25 cellular contexts compared by ENCODE assay signal in the genomic region with DNA sequence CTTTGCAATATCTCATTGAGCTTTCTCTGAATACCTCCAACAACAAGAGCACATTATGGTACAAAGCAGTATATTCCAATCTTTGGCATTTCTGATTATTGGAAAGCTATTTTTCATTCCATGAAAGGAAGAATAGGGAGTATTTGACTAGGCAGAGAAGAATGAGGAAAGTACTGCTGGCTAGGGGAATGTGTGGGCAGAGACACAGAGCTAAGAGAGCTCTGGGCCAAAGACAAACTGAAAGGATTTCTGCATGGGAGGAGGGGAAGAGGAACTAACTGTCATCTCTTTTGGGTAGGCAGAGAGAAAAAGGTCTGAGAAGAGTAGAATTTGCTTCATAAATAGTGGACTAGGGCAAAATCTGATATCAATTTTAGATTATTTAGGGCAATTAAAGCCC.
DNase-seq lines count a peak whose midpoint lies in the region; ATAC-seq, FAIRE-seq and TF ChIP-seq lines count a peak whose summit lies in the region.
"Had no signal": no experiment of that assay in that cellular context is flagged by ENCODE, and none has a peak within 500 bp of the region (broad histone marks: within the 10 kb centered on the region; RNA-seq: fewer than 3 reads in every experiment).

No MANE protein-coding gene starts in this region.

- no peak overlapping the region for H3K4me2 ChIP-seq in osteoblast (ENCODE audit: insufficient read depth, low read length)
- H3K4me2 ChIP-seq: A549 had no signal

- H3K4me3 ChIP-seq in heart right ventricle (no peak overlapping the region), right atrium auricular region (no peak overlapping the region), choroid plexus epithelial cell (ENCODE audit: low read depth, low read length) (no peak overlapping the region), left lung (no peak overlapping the region), aorta (ENCODE audit: low read length in 2 of 2) (no peak overlapping the region), osteoblast (ENCODE audit: insufficient read depth, low read length) (no peak overlapping the region), small intestine (ENCODE audit: low read depth in 1 of 2, low read length in 2 of 2) (no peak overlapping the region)
- H3K4me3 ChIP-seq: A549, esophagus muscularis mucosa, HAP-1, uterus had no signal

- H3K27me3 ChIP-seq in heart right ventricle (no peaks in the 10 kb centered on the region), right atrium auricular region (no peaks in the 10 kb centered on the region), left lung (no peaks in the 10 kb centered on the region), aorta (ENCODE audit: control insufficient read depth in 1 of 2, insufficient read depth in 2 of 2, low read length in 1 of 2) (no peaks in the 10 kb centered on the region), osteoblast (ENCODE audit: insufficient read depth, low read length) (no peaks in the 10 kb centered on the region), small intestine (ENCODE audit: control insufficient read depth in 2 of 2, insufficient read depth in 2 of 2, low read length in 2 of 2) (no peaks in the 10 kb centered on the region)
- H3K27me3 ChIP-seq: esophagus muscularis mucosa, uterus had no signal

- H3K4me1 ChIP-seq in heart right ventricle (peaks cover 0 to 46% (median 25%) of the 10 kb centered on the region in 9 donors), right atrium auricular region (peaks cover 3 to 23% of the 10 kb centered on the region in 2 donors), left lung (no peaks in the 10 kb centered on the region), aorta (ENCODE audit: control insufficient read depth in 1 of 2, insufficient read depth in 2 of 2, low read length in 2 of 2) (no peaks in the 10 kb centered on the region), osteoblast (ENCODE audit: insufficient read depth, low read length) (no peaks in the 10 kb centered on the region), small intestine (ENCODE audit: control insufficient read depth in 2 of 2, insufficient read depth in 1 of 2, low read depth in 1 of 2, low read length in 1 of 2) (no peaks in the 10 kb centered on the region)
- H3K4me1 ChIP-seq: A549, HAP-1, uterus had no signal

- H2AFZ ChIP-seq in osteoblast (ENCODE audit: low read length): no peak overlapping the region

- H3K9me3 Mint-ChIP-seq in activated CD4-positive, alpha-beta T cell treated with anti-CD3 and anti-CD28 coated beads, Interleukin-2, amount 10 ng/mL, durations not matched to agents 7 days and 5 days: no peaks in the 10 kb centered on the region
- H3K9me3 Mint-ChIP-seq: activated naive CD4-positive, alpha-beta T cell treated with anti-CD3 and anti-CD28 coated beads, Interleukin-2, amount 50 U/mL, for 24 hours; CD8-positive, alpha-beta T cell had no signal

- H3K27ac ChIP-seq in heart right ventricle (peak overlapping the region in 7 of 10 donors; percentile 4 to 71 (median 46)), right atrium auricular region (no peak overlapping the region), left lung (no peak overlapping the region), aorta (ENCODE audit: low read depth in 1 of 2, low read length in 2 of 2) (no peak overlapping the region), osteoblast (ENCODE audit: low read depth, low read length) (no peak overlapping the region), small intestine (ENCODE audit: low read depth in 1 of 2, low read length in 1 of 2) (no peak overlapping the region)
- H3K27ac ChIP-seq: A549, esophagus muscularis mucosa, VCaP had no signal

- no peaks in the 10 kb centered on the region for H4K20me1 ChIP-seq in osteoblast (ENCODE audit: insufficient read depth, low read length)

- H3K36me3 ChIP-seq in heart right ventricle (no peaks in the 10 kb centered on the region), right atrium auricular region (no peaks in the 10 kb centered on the region), left lung (no peaks in the 10 kb centered on the region), aorta (ENCODE audit: control insufficient read depth in 1 of 2, insufficient read depth in 2 of 2, low read length in 1 of 2) (no peaks in the 10 kb centered on the region), osteoblast (ENCODE audit: insufficient read depth, low read length) (no peaks in the 10 kb centered on the region), small intestine (ENCODE audit: control insufficient read depth in 2 of 2, insufficient read depth in 2 of 2, low read length in 2 of 2) (no peaks in the 10 kb centered on the region)
- H3K36me3 ChIP-seq: esophagus muscularis mucosa, HAP-1, uterus had no signal

- CTCF ChIA-PET in activated CD4-positive, alpha-beta T cell treated with anti-CD3 and anti-CD28 coated beads, Interleukin-2, amount 10 ng/mL, durations not matched to agents 7 days and 5 days (lab: Charles Lee): no interaction called here

- POLR2A ChIA-PET in activated CD4-positive, alpha-beta T cell treated with anti-CD3 and anti-CD28 coated beads, Interleukin-2, amount 10 ng/mL, durations not matched to agents 7 days and 5 days (lab: Charles Lee): no interaction called here

- ATAC-seq in heart right ventricle (peak in 5 of 8 donors; percentile 38 to 79 (median 52)), left lung (peak; percentile 56), aorta (ENCODE audit: low FRiP score) (peak; percentile 66)
- ATAC-seq: A549; activated CD8-positive, alpha-beta T cell treated with anti-CD3 and anti-CD28 coated beads, Interleukin-2, amount 10 ng/mL, durations not matched to agents 7 days and 5 days; CD8-positive, alpha-beta T cell had no signal

- H3K4me1 Mint-ChIP-seq in activated CD4-positive, alpha-beta T cell treated with anti-CD3 and anti-CD28 coated beads, Interleukin-2, amount 10 ng/mL, durations not matched to agents 7 days and 5 days: no peaks in the 10 kb centered on the region
- H3K4me1 Mint-ChIP-seq: activated naive CD4-positive, alpha-beta T cell treated with anti-CD3 and anti-CD28 coated beads, Interleukin-2, amount 50 U/mL, for 24 hours; naive B cell had no signal

- H3K27ac Mint-ChIP-seq in activated CD4-positive, alpha-beta T cell treated with anti-CD3 and anti-CD28 coated beads, Interleukin-2, amount 10 ng/mL, durations not matched to agents 7 days and 5 days: no peak overlapping the region
- H3K27ac Mint-ChIP-seq: activated CD8-positive, alpha-beta T cell treated with anti-CD3 and anti-CD28 coated beads, Interleukin-2, amount 10 ng/mL, durations not matched to agents 7 days and 5 days; activated naive CD4-positive, alpha-beta T cell treated with anti-CD3 and anti-CD28 coated beads, Interleukin-2, amount 50 U/mL, for 24 hours; CD8-positive, alpha-beta T cell; naive B cell; stimulated activated naive CD8-positive, alpha-beta T cell treated with anti-CD3 and anti-CD28 coated beads, Interleukin-15, Interleukin-2, amounts not matched to agents 100 ng/mL and 50 ng/mL, for 24 hours had no signal

- DNase-seq in heart right ventricle: no peak
- DNase-seq in right atrium auricular region (ENCODE audit: low spot score): no peak
- peak; percentile 2 for DNase-seq in choroid plexus epithelial cell (ENCODE audit: low read depth)
- DNase-seq in left lung: no peak
- DNase-seq in aorta: no peak
- no peak for DNase-seq in activated CD4-positive, alpha-beta T cell treated with anti-CD3 and anti-CD28 coated beads, Interleukin-2, amount 10 ng/mL, durations not matched to agents 7 days and 5 days
- no peak for DNase-seq in osteoblast (ENCODE audit: insufficient read length, low spot score, missing footprints)
- DNase-seq in small intestine: no peak
- DNase-seq: activated CD8-positive, alpha-beta T cell treated with anti-CD3 and anti-CD28 coated beads, Interleukin-2, amount 10 ng/mL, durations not matched to agents 7 days and 5 days; activated T-cell treated with anti-CD3 and anti-CD28 coated beads, Interleukin-2, amount 50 U/mL, for 48 hours; CD8-positive, alpha-beta T cell; DND-41; naive B cell; NCI-H146; NCI-H2227 treated with DMSO at 0.1 percent for 48 hours; stimulated activated CD4-positive, alpha-beta T cell treated with anti-CD3 and anti-CD28 coated beads, Interleukin-15, amount 100 ng/mL, for 24 hours; uterus had no signal

- intact Hi-C loops in heart right ventricle (cut with DNase I) (loop anchor here in 1 of 10 donors (2.0 to 5.0 kb wide), 2 partner anchors 20 to 147 kb away; no protein-coding TSS in a partner anchor), left lung (cut with DNase I) (no loop called here), aorta (cut with DNase I) (no loop called here)

- no peak for TF ChIP-seq CTCF in heart right ventricle (IDR thresholded peaks at IDR 0.05)
- no peak for TF ChIP-seq CTCF in right atrium auricular region (IDR thresholded peaks at IDR 0.05)
- TF ChIP-seq CTCF in choroid plexus epithelial cell (conservative IDR thresholded peaks at IDR 0.05; ENCODE audit: low read depth, low read length): no peak
- no peak for TF ChIP-seq CTCF in left lung (IDR thresholded peaks at IDR 0.05)
- no peak for TF ChIP-seq CTCF in osteoblast (IDR thresholded peaks at IDR 0.05; ENCODE audit: extremely low read depth, low read depth, low read length)

- no peak for FAIRE-seq in small intestine (lab: Jason Lieb, UNC)
- FAIRE-seq: A549, bronchial epithelial cell, GM19239 had no signal

- no peak overlapping the region for H3K4me3 Mint-ChIP-seq in activated CD4-positive, alpha-beta T cell treated with anti-CD3 and anti-CD28 coated beads, Interleukin-2, amount 10 ng/mL, durations not matched to agents 7 days and 5 days
- H3K4me3 Mint-ChIP-seq: activated CD8-positive, alpha-beta T cell treated with anti-CD3 and anti-CD28 coated beads, Interleukin-2, amount 10 ng/mL, durations not matched to agents 7 days and 5 days; activated naive CD4-positive, alpha-beta T cell treated with anti-CD3 and anti-CD28 coated beads, Interleukin-2, amount 50 U/mL, for 24 hours; CD8-positive, alpha-beta T cell; naive B cell; stimulated activated naive CD8-positive, alpha-beta T cell treated with anti-CD3 and anti-CD28 coated beads, Interleukin-15, Interleukin-2, amounts not matched to agents 100 ng/mL and 50 ng/mL, for 24 hours had no signal

- no peaks in the 10 kb centered on the region for H3K27me3 Mint-ChIP-seq in activated CD4-positive, alpha-beta T cell treated with anti-CD3 and anti-CD28 coated beads, Interleukin-2, amount 10 ng/mL, durations not matched to agents 7 days and 5 days
- H3K27me3 Mint-ChIP-seq: activated naive CD4-positive, alpha-beta T cell treated with anti-CD3 and anti-CD28 coated beads, Interleukin-2, amount 50 U/mL, for 24 hours; naive B cell; stimulated activated naive CD8-positive, alpha-beta T cell treated with anti-CD3 and anti-CD28 coated beads, Interleukin-15, Interleukin-2, amounts not matched to agents 100 ng/mL and 50 ng/mL, for 24 hours had no signal

- no peaks in the 10 kb centered on the region for H3K79me2 ChIP-seq in osteoblast (ENCODE audit: insufficient read depth, low read length)

- H3K9me3 ChIP-seq in heart right ventricle (no peaks in the 10 kb centered on the region), right atrium auricular region (no peaks in the 10 kb centered on the region), left lung (no peaks in the 10 kb centered on the region), aorta (ENCODE audit: control insufficient read depth, low read length) (peaks cover 1% of the 10 kb centered on the region), osteoblast (ENCODE audit: low read depth, low read length) (no peaks in the 10 kb centered on the region), small intestine (ENCODE audit: control insufficient read depth, low read depth) (no peaks in the 10 kb centered on the region)
- H3K9me3 ChIP-seq: A549, esophagus muscularis mucosa, HAP-1, uterus had no signal

- no peaks in the 10 kb centered on the region for H3K36me3 Mint-ChIP-seq in activated CD4-positive, alpha-beta T cell treated with anti-CD3 and anti-CD28 coated beads, Interleukin-2, amount 10 ng/mL, durations not matched to agents 7 days and 5 days (ENCODE audit: low read depth)
- H3K36me3 Mint-ChIP-seq: activated naive CD4-positive, alpha-beta T cell treated with anti-CD3 and anti-CD28 coated beads, Interleukin-2, amount 50 U/mL, for 24 hours; CD8-positive, alpha-beta T cell; naive B cell had no signal

Comparison
In these comparisons a context has a peak if more than half of its experiments do, and no peak if none do; other contexts are left out.
1. H3K27ac ChIP-seq: peak in heart right ventricle (7 of 10); none in right atrium auricular region (0 of 2), left lung (0 of 2), aorta (0 of 2), osteoblast (single experiment) and small intestine (0 of 2).
2. Peak in every context shown above with its lines, with median percentiles within 50 percentile points of each other: ATAC-seq.